24 cellular contexts compared by ENCODE assay signal in the genomic region with DNA sequence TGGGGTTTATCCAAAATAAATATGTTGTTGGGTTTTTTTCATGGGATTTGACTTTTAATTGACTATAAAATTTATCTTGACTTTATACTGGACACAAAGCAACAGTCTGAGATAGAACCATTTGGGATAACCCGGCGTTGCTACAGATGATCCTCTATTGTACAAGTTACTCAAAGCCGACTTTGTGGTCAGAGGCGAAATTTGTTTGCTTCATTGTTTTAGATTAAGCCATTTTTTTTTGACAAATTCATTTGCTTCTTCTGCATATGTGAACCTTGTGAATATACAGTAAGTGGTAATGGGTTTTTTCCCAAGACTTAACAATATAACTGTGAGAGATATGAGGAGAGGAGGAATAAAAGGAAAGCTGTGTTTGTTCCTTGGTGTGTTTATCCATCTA.
"Had no signal": no experiment of that assay in that cellular context is flagged by ENCODE, and none has a peak within 500 bp of the region (broad histone marks: within the 10 kb centered on the region; RNA-seq: fewer than 3 reads in every experiment).

No MANE protein-coding gene starts in this region.

- H3K27me3 ChIP-seq: gastrocnemius medialis, neutrophil, right atrium auricular region, sigmoid colon, thyroid gland, upper lobe of left lung, vagina had no signal

- H3K27ac ChIP-seq: gastrocnemius medialis, neutrophil, right atrium auricular region, sigmoid colon, thyroid gland, upper lobe of left lung, vagina had no signal

- H3K36me3 ChIP-seq: gastrocnemius medialis, neutrophil, right atrium auricular region, sigmoid colon, thyroid gland, upper lobe of left lung, vagina had no signal

- H3K9me3 ChIP-seq: gastrocnemius medialis, neutrophil, right atrium auricular region, sigmoid colon, thyroid gland, upper lobe of left lung, vagina had no signal

- ATAC-seq: esophagus mucosa; gastrocnemius medialis; left colon; left ventricle myocardium superior; naive thymus-derived CD4-positive, alpha-beta T cell; stimulated activated naive B cell treated with anti-CD40 and anti-IgM and Interleukin-4, amounts not matched to agents 10 μg/mL and 1 μg/mL and 100 μg/mL, for 72 hours; stimulated activated naive CD8-positive, alpha-beta T cell treated with anti-CD3 and anti-CD28 coated beads, Interleukin-15, amount 100 ng/mL, for 72 hours had no signal

- H3K4me3 ChIP-seq: gastrocnemius medialis, lung, right atrium auricular region, sigmoid colon, skin epidermis, thyroid gland, upper lobe of left lung, vagina had no signal

- DNase-seq: cortex of kidney; effector memory CD4-positive, alpha-beta T cell; gastrocnemius medialis; glutamatergic neuron; immature natural killer cell; kidney; left colon; left ventricle myocardium superior; mesendoderm; naive thymus-derived CD4-positive, alpha-beta T cell; posterior cingulate gyrus; sigmoid colon; stimulated activated CD4-positive, alpha-beta T cell treated with anti-CD3 and anti-CD28 coated beads, Interleukin-2, amount 100 ng/mL, for 24 hours; stimulated activated CD4-positive, alpha-beta T cell treated with anti-CD3 and anti-CD28 coated beads, Interleukin-4, amount 100 ng/mL, for 4 hours; stimulated activated naive B cell treated with anti-CD40 and anti-IgM and Interleukin-4, amounts not matched to agents 10 μg/mL and 1 μg/mL and 100 μg/mL, for 72 hours; stimulated activated naive CD8-positive, alpha-beta T cell treated with anti-CD3 and anti-CD28 coated beads, Interleukin-15, amount 100 ng/mL, for 72 hours; thyroid gland; upper lobe of left lung had no signal
